In genomic region chr16:47944589-47944988, GRCh38 we compare ENCODE assay signal across 21 cellular contexts.
DNase-seq lines count a peak whose midpoint lies in the region; ATAC-seq, FAIRE-seq and TF ChIP-seq lines count a peak whose summit lies in the region.
"Had no signal": no experiment of that assay in that cellular context is flagged by ENCODE, and none has a peak within 500 bp of the region (broad histone marks: within the 10 kb centered on the region; RNA-seq: fewer than 3 reads in every experiment).

No MANE protein-coding gene starts in this region.

- H3K18ac ChIP-seq in H1 (ENCODE audit: extremely low read depth, low read length) (no peak overlapping the region), neuronal stem cell (ENCODE audit: low read length) (peak overlapping the region; percentile 15)

- H3K4me3 Mint-ChIP-seq in osteocyte (ENCODE audit: unreplicated experiment): no peak overlapping the region
- H3K4me3 Mint-ChIP-seq: CD14-positive monocyte; CD4-positive, alpha-beta memory T cell; CD4-positive, CD25-positive, alpha-beta regulatory T cell; CD8-positive, alpha-beta memory T cell had no signal

- FAIRE-seq in H1 (lab: Jason Lieb, UNC) (no peak), GM19239 (lab: Jason Lieb, UNC) (no peak)
- FAIRE-seq: A204.1, G401.6, GM12891 had no signal

- no peak overlapping the region for H2BK15ac ChIP-seq in H1 (ENCODE audit: low read length)
- no peak overlapping the region for H2BK15ac ChIP-seq in neuronal stem cell (ENCODE audit: low read length)

- no peak for TF ChIP-seq EP300 in H1 (IDR thresholded peaks at IDR 0.05; ENCODE audit: borderline replicate concordance in 1 of 2, low read depth in 2 of 2, low read length in 2 of 2)

- H3K14ac ChIP-seq in H1 (ENCODE audit: insufficient read length) (no peak overlapping the region), neuronal stem cell (ENCODE audit: low read length) (no peak overlapping the region)

- H3K27me3 Mint-ChIP-seq in osteocyte (ENCODE audit: unreplicated experiment): peaks cover 3% of the 10 kb centered on the region

- H2BK12ac ChIP-seq in H1 (ENCODE audit: low read depth, low read length): no peak overlapping the region
- H2BK12ac ChIP-seq in neuronal stem cell (ENCODE audit: low read length): no peak overlapping the region

- H3K79me1 ChIP-seq in H1 (ENCODE audit: low read depth, low read length): no peaks in the 10 kb centered on the region
- no peaks in the 10 kb centered on the region for H3K79me1 ChIP-seq in neuronal stem cell (ENCODE audit: low read depth, low read length)

- no peak overlapping the region for H4K91ac ChIP-seq in H1 (replicated peaks; ENCODE audit: insufficient read length, low read length)
- no peak overlapping the region for H4K91ac ChIP-seq in neuronal stem cell (ENCODE audit: low read depth, low read length, poor library complexity)

- no peak overlapping the region for H2BK20ac ChIP-seq in H1 (ENCODE audit: low read length)

- no peak overlapping the region for H3K4me2 ChIP-seq in H1 (ENCODE audit: insufficient read depth in 1 of 2, low read depth in 2 of 2, low read length in 2 of 2)
- H3K4me2 ChIP-seq in neuronal stem cell (ENCODE audit: insufficient read depth, low read length, poor library complexity, severe bottlenecking): no peak overlapping the region
- H3K4me2 ChIP-seq: BLaER1 had no signal

- H2BK120ac ChIP-seq in H1 (replicated peaks; ENCODE audit: low read depth, low read length): no peak overlapping the region
- no peak overlapping the region for H2BK120ac ChIP-seq in neuronal stem cell (ENCODE audit: low read depth, low read length)

- no peak overlapping the region for H3K23ac ChIP-seq in H1 (ENCODE audit: insufficient read length)
- no peak overlapping the region for H3K23ac ChIP-seq in neuronal stem cell (ENCODE audit: low read depth, low read length, poor library complexity)

- H2AK5ac ChIP-seq in H1 (ENCODE audit: low read depth, low read length) (no peak overlapping the region), neuronal stem cell (ENCODE audit: low read depth, low read length) (peak overlapping the region; percentile 69)

- H3K9me3 ChIP-seq in H1 (ENCODE audit: insufficient read depth in 2 of 2, low read depth in 1 of 2, low read length in 1 of 2) (no peaks in the 10 kb centered on the region), neuronal stem cell (replicated peaks in 1 of 2; ENCODE audit: control insufficient read depth in 2 of 2, insufficient read depth in 1 of 2, low read depth in 1 of 2, low read length in 2 of 2) (no peaks in the 10 kb centered on the region)
- H3K9me3 ChIP-seq: BE2C had no signal

- H3K9ac ChIP-seq in H1 (replicated peaks in 1 of 4; ENCODE audit: extremely low read depth in 1 of 4, low read depth in 3 of 4, low read length in 3 of 4): no peak overlapping the region
- H3K9ac ChIP-seq in neuronal stem cell (ENCODE audit: low read depth, low read length, poor library complexity): no peak overlapping the region
- H3K9ac ChIP-seq: BLaER1 had no signal

- POLR2A ChIA-PET in H1 (lab: Charles Lee; ENCODE audit: partially characterized antibody): no interaction called here

- no peaks in the 10 kb centered on the region for H3K79me2 ChIP-seq in H1 (ENCODE audit: control insufficient read depth in 1 of 2, insufficient read depth in 2 of 2, low read length in 2 of 2)

- H3K4me1 ChIP-seq in H1 (replicated peaks in 1 of 4; ENCODE audit: control insufficient read depth in 3 of 4, insufficient read depth in 4 of 4, low read length in 3 of 4) (no peaks in the 10 kb centered on the region; a peak in 1 of 7 replicates), neuronal stem cell (ENCODE audit: control insufficient read depth in 2 of 2, insufficient read depth in 1 of 2, low read depth in 1 of 2, low read length in 2 of 2) (no peaks in the 10 kb centered on the region)
- H3K4me1 ChIP-seq: BE2C, BLaER1 had no signal

- DNase-seq in Jurkat, Clone E6-1 (ENCODE audit: low read depth, low spot score): peak; percentile 60
- DNase-seq in H1 (ENCODE audit: low read depth in 1 of 2, low spot score in 2 of 2): no peak
- no peak for DNase-seq in neuronal stem cell (ENCODE audit: low spot score)
- no peak for DNase-seq in osteocyte (ENCODE audit: extremely low spot score, unreplicated experiment)
- DNase-seq in GM19239 (ENCODE audit: insufficient read length, low spot score): no peak
- DNase-seq: 8988T; ACHN; BE2C; C1 segment of cervical spinal cord; CD4-positive, alpha-beta memory T cell; CD4-positive, CD25-positive, alpha-beta regulatory T cell; CD8-positive, alpha-beta memory T cell; COR-L47; DMS79 treated with DMSO at 0.1 percent for 48 hours; GF-D8 had no signal

- H3K36me3 ChIP-seq in H1 (ENCODE audit: control insufficient read depth in 2 of 4, insufficient read depth in 4 of 4, low read length in 3 of 4): no peaks in the 10 kb centered on the region
- no peaks in the 10 kb centered on the region for H3K36me3 ChIP-seq in neuronal stem cell (replicated peaks in 1 of 2; ENCODE audit: control insufficient read depth in 2 of 2, insufficient read depth in 2 of 2, low read length in 2 of 2)
- H3K36me3 ChIP-seq: BE2C, BLaER1 had no signal

- H3K27ac ChIP-seq in H1 (ENCODE audit: low read depth, low read length) (no peak overlapping the region), neuronal stem cell (replicated peaks; ENCODE audit: low read length) (no peak overlapping the region)
- H3K27ac ChIP-seq: BLaER1 had no signal

- CTCF ChIA-PET in H1 (lab: Charles Lee; ENCODE audit: partially characterized antibody): no interaction called here

- H4K8ac ChIP-seq in H1 (ENCODE audit: extremely low read depth, insufficient read depth, low read length) (0 out of 2 replicates have a peak overlapping the region, but pooled peaks have one; percentile 25), neuronal stem cell (ENCODE audit: low read depth, low read length) (no peak overlapping the region)

- H3K36me3 Mint-ChIP-seq in osteocyte (ENCODE audit: unreplicated experiment): no peaks in the 10 kb centered on the region
- H3K36me3 Mint-ChIP-seq: CD14-positive monocyte; CD4-positive, alpha-beta memory T cell; CD4-positive, CD25-positive, alpha-beta regulatory T cell; CD8-positive, alpha-beta memory T cell had no signal

- ATAC-seq in GM19467 (IDR thresholded peaks at IDR 0.05; ENCODE audit: unreplicated experiment): no peak

- no peak overlapping the region for H3K4me3 ChIP-seq in Jurkat, Clone E6-1 (ENCODE audit: low read length)
- H3K4me3 ChIP-seq in H1 (ENCODE audit: extremely low read depth in 1 of 4, insufficient read depth in 2 of 4, low read depth in 3 of 4, low read length in 4 of 4): no peak overlapping the region
- no peak overlapping the region for H3K4me3 ChIP-seq in neuronal stem cell (ENCODE audit: low read length in 2 of 2)
- H3K4me3 ChIP-seq: BLaER1 had no signal

- H2BK5ac ChIP-seq in H1 (ENCODE audit: low read depth, low read length) (no peak overlapping the region), neuronal stem cell (ENCODE audit: low read length) (no peak overlapping the region)

- no peak overlapping the region for H4K5ac ChIP-seq in H1 (ENCODE audit: insufficient read length, low read depth, low read length)

- H3K4ac ChIP-seq in H1 (replicated peaks; ENCODE audit: insufficient read length, low read depth, low read length) (no peak overlapping the region), neuronal stem cell (ENCODE audit: low read length) (no peak overlapping the region)

- no peak for TF ChIP-seq POLR2A in H1 (IDR thresholded peaks at IDR 0.05; ENCODE audit: control extremely low read depth in 1 of 2, low read depth in 2 of 2, low read length in 2 of 2)

- no peak for TF ChIP-seq RAD21 in H1 (IDR thresholded peaks at IDR 0.05 in 1 of 2, conservative IDR thresholded peaks at IDR 0.05 in 1 of 2; ENCODE audit: low read depth in 2 of 2, low read length in 2 of 2)

- H4K20me1 ChIP-seq in H1 (replicated peaks in 1 of 2; ENCODE audit: control insufficient read depth in 1 of 2, insufficient read depth in 2 of 2, low read length in 2 of 2): no peaks in the 10 kb centered on the region
- H4K20me1 ChIP-seq: BLaER1 had no signal

- H3K27me3 ChIP-seq in H1 (replicated peaks in 1 of 4; ENCODE audit: control insufficient read depth in 3 of 4, extremely low read depth in 1 of 4, insufficient read depth in 3 of 4, low read length in 3 of 4) (no peaks in the 10 kb centered on the region), neuronal stem cell (ENCODE audit: control insufficient read depth in 3 of 3, insufficient read depth in 3 of 3, low read depth in 1 of 3, low read length in 3 of 3) (no peaks in the 10 kb centered on the region)
- H3K27me3 ChIP-seq: BE2C, BLaER1 had no signal

- no peak overlapping the region for H3K27ac Mint-ChIP-seq in osteocyte (ENCODE audit: unreplicated experiment)
- H3K27ac Mint-ChIP-seq: CD14-positive monocyte; CD4-positive, alpha-beta memory T cell; CD4-positive, CD25-positive, alpha-beta regulatory T cell had no signal

- no peak overlapping the region for H3K56ac ChIP-seq in H1 (replicated peaks; ENCODE audit: insufficient read length, low read depth, low read length)

- H2AFZ ChIP-seq in H1 (ENCODE audit: low read length) (no peak overlapping the region), neuronal stem cell (ENCODE audit: low read length) (no peak overlapping the region)

- H3K9me3 Mint-ChIP-seq in osteocyte (ENCODE audit: unreplicated experiment): no peaks in the 10 kb centered on the region

- 97% methylated on average over 10 of the region's 10 CpGs; no CpG with 5 or more reads in 1 of the 2 experiments for WGBS in H1 (ENCODE audit: extremely low coverage in 1 of 2, insufficient coverage in 1 of 2, insufficient read length in 1 of 2, insufficient replicate concordance in 2 of 2, low coverage in 1 of 2, low lambda C conversion rate in 2 of 2, missing lambda C conversion rate in 1 of 2), 2 experiments
- WGBS in neuronal stem cell (ENCODE audit: extremely low coverage in 2 of 2, insufficient read length in 2 of 2, insufficient replicate concordance in 1 of 2), 2 donors: no CpG with 5 or more reads among the region's 10 CpGs

- H3K4me1 Mint-ChIP-seq in osteocyte (ENCODE audit: unreplicated experiment): no peaks in the 10 kb centered on the region
- H3K4me1 Mint-ChIP-seq: CD14-positive monocyte; CD4-positive, alpha-beta memory T cell; CD4-positive, CD25-positive, alpha-beta regulatory T cell; CD8-positive, alpha-beta memory T cell had no signal

- H3K23me2 ChIP-seq in H1 (ENCODE audit: low read depth, low read length): no peaks in the 10 kb centered on the region

- TF ChIP-seq CTCF in H1 (IDR thresholded peaks at IDR 0.05; ENCODE audit: control extremely low read depth in 1 of 3, insufficient read depth in 1 of 3, low read depth in 1 of 3, low read length in 3 of 3) (no peak), osteocyte (IDR thresholded peaks at IDR 0.05) (no peak)

TF ChIP-seq in H1, 55 proteins besides CTCF, POLR2A, EP300 and RAD21:
- no peak for TF ChIP-seq YY1 (IDR thresholded peaks at IDR 0.05; ENCODE audit: low read depth, low read length)
- no peak for TF ChIP-seq MAFK (IDR thresholded peaks at IDR 0.05; ENCODE audit: low read depth, low read length)
